36 cellular contexts compared by ENCODE assay signal in the genomic region with DNA sequence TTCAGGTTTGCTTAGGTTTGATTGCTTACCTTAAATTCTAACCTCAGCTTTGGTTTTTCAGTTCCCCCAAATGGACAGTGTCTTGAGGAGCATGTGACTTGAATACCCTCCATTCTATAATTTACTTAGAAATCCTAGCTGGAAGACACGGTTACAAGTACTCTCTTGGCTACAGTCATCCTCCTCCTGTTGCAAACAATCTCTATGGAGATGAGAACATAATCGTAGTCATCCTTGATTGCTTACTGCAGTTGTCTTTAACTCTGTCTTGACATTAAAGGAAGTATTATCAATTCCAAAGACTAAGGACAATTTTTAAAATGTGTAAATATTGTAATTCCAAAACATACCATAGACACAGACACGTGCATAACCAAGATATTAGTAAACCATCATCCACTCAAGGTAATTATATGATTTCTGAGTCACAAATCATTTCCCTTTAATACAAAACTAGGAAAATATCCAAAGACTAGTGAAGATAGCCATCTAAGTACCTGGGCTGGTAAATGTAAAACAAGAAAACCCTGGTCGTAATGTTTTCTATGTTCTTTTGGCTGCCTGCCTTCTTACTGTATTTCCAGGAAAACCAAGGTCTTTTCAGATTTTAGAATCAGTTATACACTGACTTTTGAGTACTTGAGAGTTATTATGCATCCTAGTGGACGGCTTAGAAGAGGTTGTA.
"Had no signal": no experiment of that assay in that cellular context is flagged by ENCODE, and none has a peak within 500 bp of the region (broad histone marks: within the 10 kb centered on the region; RNA-seq: fewer than 3 reads in every experiment).

No MANE protein-coding gene starts in this region.

- H3K9me3 Mint-ChIP-seq: activated B cell treated with CpG ODN at 0.5 μM for 24 hours; activated CD4-positive, alpha-beta memory T cell treated with anti-CD3 and anti-CD28 coated beads for 36 hours; activated CD4-positive, alpha-beta T cell treated with anti-CD3 and anti-CD28 coated beads, Interleukin-2, amount 10 ng/mL, durations not matched to agents 24 days and 14 days; activated naive CD4-positive, alpha-beta T cell treated with anti-CD3 and anti-CD28 coated beads, Interleukin-2, amount 10 ng/mL, durations not matched to agents 7 days and 5 days; activated naive CD4-positive, alpha-beta T cell treated with anti-CD3 and anti-CD28 coated beads, Interleukin-2, amount 50 U/mL, for 24 hours; activated naive CD8-positive, alpha-beta T cell treated with anti-CD3 and anti-CD28 coated beads, Interleukin-2, amount 10 ng/mL, durations not matched to agents 7 days and 5 days; activated naive CD8-positive, alpha-beta T cell treated with anti-CD3 and anti-CD28 coated beads, Interleukin-2, amount 50 U/mL, for 24 hours; activated T-cell treated with anti-CD3 and anti-CD28 coated beads, Interleukin-2, amount 50 U/mL, for 24 hours; activated T-helper 2 cell treated with anti-CD3 and anti-CD28 coated beads, Interferon-gamma antibody, Interleukin-2, Interleukin-4, amounts not matched to agents 10 μg/mL and 5 μg/mL and 100 μg/mL, durations not matched to agents 14 hours and 24 hours and 36 hours; brain; central memory CD8-positive, alpha-beta T cell; T-helper 1 cell treated with Interleukin-12 subunit alpha and Interleukin-12 subunit beta and Interleukin-4 antibody, amounts not matched to agents 30 μg/mL and 1 μg/mL, for 36 hours; T-helper 2 cell treated with Interferon-gamma antibody and Interleukin-4, amounts not matched to agents 5 μg/mL and 100 μg/mL, for 36 hours had no signal

- H3K4me3 ChIP-seq: ascending aorta, cardiac muscle cell had no signal

- DNase-seq: activated B cell treated with CpG ODN at 0.5 μM for 24 hours; activated CD4-positive, alpha-beta memory T cell treated with anti-CD3 and anti-CD28 coated beads for 36 hours; activated CD4-positive, alpha-beta T cell treated with anti-CD3 and anti-CD28 coated beads for 4 hours; activated CD4-positive, alpha-beta T cell treated with anti-CD3 and anti-CD28 coated beads, Interleukin-2, amount 10 ng/mL, durations not matched to agents 24 days and 14 days; activated CD4-positive, alpha-beta T cell treated with anti-CD3 and anti-CD28 coated beads, Interleukin-2, amount 50 U/mL, for 1 hour; activated CD4-positive, alpha-beta T cell treated with anti-CD3 and anti-CD28 coated beads, Interleukin-2, amount 50 U/mL, for 4 hours; activated CD4-positive, CD25-positive, alpha-beta regulatory T cell treated with anti-CD3 and anti-CD28 coated beads, Interleukin-2, amount 50 U/mL, for 72 hours; activated CD8-positive, alpha-beta memory T cell treated with anti-CD3 and anti-CD28 coated beads for 24 hours; activated CD8-positive, alpha-beta memory T cell treated with anti-CD3 and anti-CD28 coated beads, Interleukin-2, amount 10 ng/mL, durations not matched to agents 7 days and 5 days; activated CD8-positive, alpha-beta memory T cell treated with anti-CD3 and anti-CD28 coated beads, Interleukin-2, amount 50 U/mL, for 48 hours; activated CD8-positive, alpha-beta T cell treated with anti-CD3 and anti-CD28 coated beads, Interleukin-2, amount 10 ng/mL, durations not matched to agents 7 days and 5 days; activated effector memory CD4-positive, alpha-beta T cell treated with Interleukin-2 at 50 U/mL for 16 hours; activated gamma-delta T cell; activated naive CD4-positive, alpha-beta T cell treated with anti-CD3 and anti-CD28 coated beads, Interleukin-2, amount 10 ng/mL, durations not matched to agents 7 days and 5 days; activated naive CD4-positive, alpha-beta T cell treated with Interleukin-2 at 50 U/mL for 16 hours; activated naive CD8-positive, alpha-beta T cell treated with anti-CD3 and anti-CD28 coated beads, Interleukin-2, amount 10 ng/mL, durations not matched to agents 7 days and 5 days; activated naive CD8-positive, alpha-beta T cell treated with anti-CD3 and anti-CD28 coated beads, Interleukin-2, amount 50 U/mL, for 24 hours; activated T-cell treated with anti-CD3 and anti-CD28 coated beads, Interleukin-2, amount 50 U/mL, for 24 hours; activated T-cell treated with anti-CD3 and anti-CD28 coated beads, Interleukin-2, amount 50 U/mL, for 48 hours; amygdala; anterior cingulate cortex; caudate nucleus; cerebellar nuclear complex; T-helper 1 cell; T-helper 2 cell; T-helper 9 cell had no signal

- H3K9me3 ChIP-seq: ascending aorta had no signal

- H3K36me3 Mint-ChIP-seq: activated CD4-positive, alpha-beta memory T cell treated with anti-CD3 and anti-CD28 coated beads for 36 hours; activated CD8-positive, alpha-beta memory T cell treated with anti-CD3 and anti-CD28 coated beads, Interleukin-2, amount 10 ng/mL, durations not matched to agents 7 days and 5 days; activated naive CD4-positive, alpha-beta T cell treated with anti-CD3 and anti-CD28 coated beads, Interleukin-2, amount 10 ng/mL, durations not matched to agents 7 days and 5 days; activated naive CD4-positive, alpha-beta T cell treated with anti-CD3 and anti-CD28 coated beads, Interleukin-2, amount 50 U/mL, for 24 hours; activated naive CD8-positive, alpha-beta T cell; activated naive CD8-positive, alpha-beta T cell treated with anti-CD3 and anti-CD28 coated beads, Interleukin-2, amount 10 ng/mL, durations not matched to agents 7 days and 5 days; brain had no signal

- H3K4me1 Mint-ChIP-seq: activated B cell treated with CpG ODN at 0.5 μM for 24 hours; activated CD4-positive, alpha-beta T cell treated with anti-CD3 and anti-CD28 coated beads, Interleukin-2, amount 10 ng/mL, durations not matched to agents 24 days and 14 days; activated CD8-positive, alpha-beta memory T cell treated with anti-CD3 and anti-CD28 coated beads, Interleukin-2, amount 10 ng/mL, durations not matched to agents 7 days and 5 days; activated naive CD4-positive, alpha-beta T cell treated with anti-CD3 and anti-CD28 coated beads, Interleukin-2, amount 10 ng/mL, durations not matched to agents 7 days and 5 days; activated naive CD4-positive, alpha-beta T cell treated with anti-CD3 and anti-CD28 coated beads, Interleukin-2, amount 50 U/mL, for 24 hours; activated naive CD8-positive, alpha-beta T cell treated with anti-CD3 and anti-CD28 coated beads, Interleukin-2, amount 10 ng/mL, durations not matched to agents 7 days and 5 days; central memory CD8-positive, alpha-beta T cell had no signal

- H3K4me3 Mint-ChIP-seq: activated B cell treated with CpG ODN at 0.5 μM for 24 hours; activated CD4-positive, alpha-beta memory T cell treated with anti-CD3 and anti-CD28 coated beads for 36 hours; activated CD4-positive, alpha-beta T cell treated with anti-CD3 and anti-CD28 coated beads, Interleukin-2, amount 10 ng/mL, durations not matched to agents 24 days and 14 days; activated CD8-positive, alpha-beta memory T cell treated with anti-CD3 and anti-CD28 coated beads, Interleukin-2, amount 10 ng/mL, durations not matched to agents 7 days and 5 days; activated CD8-positive, alpha-beta T cell treated with anti-CD3 and anti-CD28 coated beads, Interleukin-2, amount 10 ng/mL, durations not matched to agents 7 days and 5 days; activated naive CD4-positive, alpha-beta T cell treated with anti-CD3 and anti-CD28 coated beads, Interleukin-2, amount 10 ng/mL, durations not matched to agents 7 days and 5 days; activated naive CD4-positive, alpha-beta T cell treated with anti-CD3 and anti-CD28 coated beads, Interleukin-2, amount 50 U/mL, for 24 hours; activated naive CD8-positive, alpha-beta T cell; activated naive CD8-positive, alpha-beta T cell treated with anti-CD3 and anti-CD28 coated beads, Interleukin-2, amount 10 ng/mL, durations not matched to agents 7 days and 5 days; activated naive CD8-positive, alpha-beta T cell treated with anti-CD3 and anti-CD28 coated beads, Interleukin-2, amount 50 U/mL, for 24 hours; activated T-cell treated with anti-CD3 and anti-CD28 coated beads, Interleukin-2, amount 50 U/mL, for 24 hours; brain; central memory CD8-positive, alpha-beta T cell; T-helper 1 cell treated with Interleukin-12 subunit alpha and Interleukin-12 subunit beta and Interleukin-4 antibody, amounts not matched to agents 30 μg/mL and 1 μg/mL, for 36 hours; T-helper 2 cell treated with Interferon-gamma antibody and Interleukin-4, amounts not matched to agents 5 μg/mL and 100 μg/mL, for 36 hours had no signal

- H3K27me3 Mint-ChIP-seq: activated B cell treated with CpG ODN at 0.5 μM for 24 hours; activated CD4-positive, alpha-beta memory T cell treated with anti-CD3 and anti-CD28 coated beads for 36 hours; activated CD4-positive, alpha-beta T cell treated with anti-CD3 and anti-CD28 coated beads, Interleukin-2, amount 10 ng/mL, durations not matched to agents 24 days and 14 days; activated naive CD4-positive, alpha-beta T cell treated with anti-CD3 and anti-CD28 coated beads, Interleukin-2, amount 10 ng/mL, durations not matched to agents 7 days and 5 days; activated naive CD4-positive, alpha-beta T cell treated with anti-CD3 and anti-CD28 coated beads, Interleukin-2, amount 50 U/mL, for 24 hours; activated naive CD8-positive, alpha-beta T cell; activated naive CD8-positive, alpha-beta T cell treated with anti-CD3 and anti-CD28 coated beads, Interleukin-2, amount 50 U/mL, for 24 hours; activated T-cell treated with anti-CD3 and anti-CD28 coated beads, Interleukin-2, amount 50 U/mL, for 24 hours; central memory CD8-positive, alpha-beta T cell had no signal

- H3K36me3 ChIP-seq: ascending aorta, cardiac muscle cell had no signal

- ATAC-seq: activated CD8-positive, alpha-beta memory T cell treated with anti-CD3 and anti-CD28 coated beads, Interleukin-2, amount 10 ng/mL, durations not matched to agents 7 days and 5 days; activated CD8-positive, alpha-beta T cell treated with anti-CD3 and anti-CD28 coated beads, Interleukin-2, amount 10 ng/mL, durations not matched to agents 7 days and 5 days; activated naive CD8-positive, alpha-beta T cell treated with anti-CD3 and anti-CD28 coated beads, Interleukin-2, amount 50 U/mL, for 24 hours had no signal

- H3K27ac ChIP-seq: ascending aorta, cardiac muscle cell, VCaP had no signal

- H3K27me3 ChIP-seq: ascending aorta, cardiac muscle cell had no signal

- H3K4me1 ChIP-seq: ascending aorta had no signal

- H3K27ac Mint-ChIP-seq: activated B cell treated with CpG ODN at 0.5 μM for 24 hours; activated CD4-positive, alpha-beta memory T cell treated with anti-CD3 and anti-CD28 coated beads for 36 hours; activated CD4-positive, alpha-beta T cell treated with anti-CD3 and anti-CD28 coated beads, Interleukin-2, amount 10 ng/mL, durations not matched to agents 24 days and 14 days; activated CD8-positive, alpha-beta memory T cell treated with anti-CD3 and anti-CD28 coated beads, Interleukin-2, amount 10 ng/mL, durations not matched to agents 7 days and 5 days; activated CD8-positive, alpha-beta T cell treated with anti-CD3 and anti-CD28 coated beads, Interleukin-2, amount 10 ng/mL, durations not matched to agents 7 days and 5 days; activated naive CD4-positive, alpha-beta T cell treated with anti-CD3 and anti-CD28 coated beads, Interleukin-2, amount 10 ng/mL, durations not matched to agents 7 days and 5 days; activated naive CD4-positive, alpha-beta T cell treated with anti-CD3 and anti-CD28 coated beads, Interleukin-2, amount 50 U/mL, for 24 hours; activated naive CD8-positive, alpha-beta T cell; activated naive CD8-positive, alpha-beta T cell treated with anti-CD3 and anti-CD28 coated beads, Interleukin-2, amount 10 ng/mL, durations not matched to agents 7 days and 5 days; activated naive CD8-positive, alpha-beta T cell treated with anti-CD3 and anti-CD28 coated beads, Interleukin-2, amount 50 U/mL, for 24 hours; activated T-cell treated with anti-CD3 and anti-CD28 coated beads, Interleukin-2, amount 50 U/mL, for 24 hours; activated T-helper 2 cell treated with anti-CD3 and anti-CD28 coated beads, Interferon-gamma antibody, Interleukin-2, Interleukin-4, amounts not matched to agents 10 μg/mL and 5 μg/mL and 100 μg/mL, durations not matched to agents 14 hours and 24 hours and 36 hours; brain; T-helper 1 cell treated with Interleukin-12 subunit alpha and Interleukin-12 subunit beta and Interleukin-4 antibody, amounts not matched to agents 30 μg/mL and 1 μg/mL, for 36 hours; T-helper 2 cell treated with Interferon-gamma antibody and Interleukin-4, amounts not matched to agents 5 μg/mL and 100 μg/mL, for 36 hours had no signal
